ENCODE assay signal across 1 cellular context in the genomic region with DNA sequence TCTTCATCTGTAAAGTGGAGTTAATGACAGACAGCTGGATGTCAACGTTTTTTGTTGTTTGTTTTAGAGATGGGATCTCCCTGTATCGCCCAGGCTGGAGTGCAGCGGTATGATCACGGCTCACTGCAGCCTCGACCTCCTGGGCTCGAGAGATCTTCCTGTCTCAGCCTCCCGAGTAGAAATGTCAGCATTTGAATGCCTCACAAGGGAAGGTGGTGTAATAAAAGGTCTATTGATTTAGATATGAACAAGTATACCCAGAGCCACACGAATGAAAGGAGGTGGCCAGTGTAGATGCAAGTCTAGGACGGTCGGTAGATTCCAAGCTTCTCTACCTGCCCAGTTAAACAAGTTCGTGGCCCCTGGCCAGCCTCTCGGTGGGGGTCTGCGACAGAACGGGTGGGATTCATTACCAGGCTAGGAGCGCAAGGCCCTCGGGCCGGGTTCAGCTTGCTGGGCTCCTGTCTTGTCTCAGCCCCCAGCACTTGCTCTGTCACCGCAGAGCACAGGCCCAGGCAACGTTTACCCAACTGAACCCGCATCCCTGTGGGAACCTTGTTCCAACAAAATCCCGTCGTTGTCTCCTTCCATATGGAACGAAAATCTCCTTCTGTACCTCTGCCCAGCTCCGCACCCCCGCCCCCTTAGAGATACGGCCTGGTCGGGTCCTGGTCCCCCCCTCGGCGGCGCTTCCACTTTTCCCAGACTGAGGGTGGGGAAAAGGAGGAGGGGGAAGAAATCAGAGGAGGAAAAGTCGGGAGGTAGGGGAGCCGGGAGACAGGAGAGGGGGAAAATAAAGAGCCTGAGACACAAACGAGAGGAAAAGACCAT.
A peak's percentile ranks its signal among the peaks of the same experiment; 100 is the strongest.
TF ChIP-seq lines count a peak whose summit lies in the region.

No MANE protein-coding gene starts in this region.

TF ChIP-seq in HepG2, 621 proteins besides CTCF, POLR2A, EP300 and RAD21 (continued from another document):
- TF ChIP-seq TCF12 (IDR thresholded peaks at IDR 0.05) (no peak), TCF12 (CRISPR knock-in tag; IDR thresholded peaks at IDR 0.05) (0 out of 2 replicates have a peak, but pooled peaks have one; percentile 4), KLF13 (CRISPR knock-in tag; IDR thresholded peaks at IDR 0.05) (peak; percentile 19; the same call in 1 of the 2 replicates), JUNB (CRISPR knock-in tag; IDR thresholded peaks at IDR 0.05; ENCODE audit: borderline replicate concordance) (no peak), ZNF143 (CRISPR knock-in tag; IDR thresholded peaks at IDR 0.05) (0 out of 2 replicates have a peak, but pooled peaks have one; percentile 30), ISX (CRISPR knock-in tag; conservative IDR thresholded peaks at IDR 0.05) (0 out of 2 replicates have a peak, but pooled peaks have one; percentile 37), TRAFD1 (CRISPR knock-in tag; IDR thresholded peaks at IDR 0.05; ENCODE audit: borderline replicate concordance) (no peak), TAF15 (IDR thresholded peaks at IDR 0.05; ENCODE audit: low read depth, low read length, poor library complexity, severe bottlenecking) (no peak), CBX2 (IDR thresholded peaks at IDR 0.05; ENCODE audit: low read depth, low read length) (peak; percentile 79; the same call in 1 of the 2 replicates), CBX2 (CRISPR knock-in tag; IDR thresholded peaks at IDR 0.05; ENCODE audit: low read depth) (no peak), SOX13 (IDR thresholded peaks at IDR 0.05) (peak; percentile 28; the same call in 1 of the 2 replicates), SOX13 (CRISPR knock-in tag; conservative IDR thresholded peaks at IDR 0.05 in 1 of 2, IDR thresholded peaks at IDR 0.05 in 1 of 2) (no peak), ZNF549 (CRISPR knock-in tag; IDR thresholded peaks at IDR 0.05) (no peak), ZKSCAN5 (CRISPR knock-in tag; IDR thresholded peaks at IDR 0.05) (no peak), ZNF562 (CRISPR knock-in tag; IDR thresholded peaks at IDR 0.05; ENCODE audit: borderline replicate concordance) (no peak), ZFX (CRISPR knock-in tag; IDR thresholded peaks at IDR 0.05; ENCODE audit: low read depth) (no peak), FOXO1 (CRISPR knock-in tag; IDR thresholded peaks at IDR 0.05) (peak; percentile 7; the same call in 1 of the 2 replicates), SP4 (CRISPR knock-in tag; IDR thresholded peaks at IDR 0.05) (no peak), SNAI1 (CRISPR knock-in tag; IDR thresholded peaks at IDR 0.05; ENCODE audit: borderline replicate concordance) (no peak), NFAT5 (CRISPR knock-in tag; IDR thresholded peaks at IDR 0.05) (peak; percentile 27; the same call in 1 of the 2 replicates), ZNF660 (CRISPR knock-in tag; IDR thresholded peaks at IDR 0.05; ENCODE audit: borderline replicate concordance, low read depth) (no peak), EZH2 (conservative IDR thresholded peaks at IDR 0.05; ENCODE audit: low read depth, low read length) (peak; percentile 99), HMG20B (CRISPR knock-in tag; conservative IDR thresholded peaks at IDR 0.05) (no peak), SAFB2 (CRISPR knock-in tag; IDR thresholded peaks at IDR 0.05; ENCODE audit: borderline replicate concordance, low read depth) (0 out of 2 replicates have a peak, but pooled peaks have one; percentile 33), ZFY (CRISPR knock-in tag; IDR thresholded peaks at IDR 0.05) (0 out of 2 replicates have a peak, but pooled peaks have one; percentile 18)
- TF ChIP-seq, protein P1, sequence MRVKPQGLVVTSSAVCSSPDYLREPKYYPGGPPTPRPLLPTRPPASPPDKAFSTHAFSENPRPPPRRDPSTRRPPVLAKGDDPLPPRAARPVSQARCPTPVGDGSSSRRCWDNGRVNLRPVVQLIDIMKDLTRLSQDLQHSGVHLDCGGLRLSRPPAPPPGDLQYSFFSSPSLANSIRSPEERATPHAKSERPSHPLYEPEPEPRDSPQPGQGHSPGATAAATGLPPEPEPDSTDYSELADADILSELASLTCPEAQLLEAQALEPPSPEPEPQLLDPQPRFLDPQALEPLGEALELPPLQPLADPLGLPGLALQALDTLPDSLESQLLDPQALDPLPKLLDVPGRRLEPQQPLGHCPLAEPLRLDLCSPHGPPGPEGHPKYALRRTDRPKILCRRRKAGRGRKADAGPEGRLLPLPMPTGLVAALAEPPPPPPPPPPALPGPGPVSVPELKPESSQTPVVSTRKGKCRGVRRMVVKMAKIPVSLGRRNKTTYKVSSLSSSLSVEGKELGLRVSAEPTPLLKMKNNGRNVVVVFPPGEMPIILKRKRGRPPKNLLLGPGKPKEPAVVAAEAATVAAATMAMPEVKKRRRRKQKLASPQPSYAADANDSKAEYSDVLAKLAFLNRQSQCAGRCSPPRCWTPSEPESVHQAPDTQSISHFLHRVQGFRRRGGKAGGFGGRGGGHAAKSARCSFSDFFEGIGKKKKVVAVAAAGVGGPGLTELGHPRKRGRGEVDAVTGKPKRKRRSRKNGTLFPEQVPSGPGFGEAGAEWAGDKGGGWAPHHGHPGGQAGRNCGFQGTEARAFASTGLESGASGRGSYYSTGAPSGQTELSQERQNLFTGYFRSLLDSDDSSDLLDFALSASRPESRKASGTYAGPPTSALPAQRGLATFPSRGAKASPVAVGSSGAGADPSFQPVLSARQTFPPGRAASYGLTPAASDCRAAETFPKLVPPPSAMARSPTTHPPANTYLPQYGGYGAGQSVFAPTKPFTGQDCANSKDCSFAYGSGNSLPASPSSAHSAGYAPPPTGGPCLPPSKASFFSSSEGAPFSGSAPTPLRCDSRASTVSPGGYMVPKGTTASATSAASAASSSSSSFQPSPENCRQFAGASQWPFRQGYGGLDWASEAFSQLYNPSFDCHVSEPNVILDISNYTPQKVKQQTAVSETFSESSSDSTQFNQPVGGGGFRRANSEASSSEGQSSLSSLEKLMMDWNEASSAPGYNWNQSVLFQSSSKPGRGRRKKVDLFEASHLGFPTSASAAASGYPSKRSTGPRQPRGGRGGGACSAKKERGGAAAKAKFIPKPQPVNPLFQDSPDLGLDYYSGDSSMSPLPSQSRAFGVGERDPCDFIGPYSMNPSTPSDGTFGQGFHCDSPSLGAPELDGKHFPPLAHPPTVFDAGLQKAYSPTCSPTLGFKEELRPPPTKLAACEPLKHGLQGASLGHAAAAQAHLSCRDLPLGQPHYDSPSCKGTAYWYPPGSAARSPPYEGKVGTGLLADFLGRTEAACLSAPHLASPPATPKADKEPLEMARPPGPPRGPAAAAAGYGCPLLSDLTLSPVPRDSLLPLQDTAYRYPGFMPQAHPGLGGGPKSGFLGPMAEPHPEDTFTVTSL (CRISPR knock-in tag; IDR thresholded peaks at IDR 0.05; ENCODE audit: borderline replicate concordance), result 0 out of 2 replicates have a peak, but pooled peaks have one; percentile 1
TF ChIP-seq in HepG2: peak in this region for 13.
